ENCODE assay signal across 1 cellular context in the genomic region with DNA sequence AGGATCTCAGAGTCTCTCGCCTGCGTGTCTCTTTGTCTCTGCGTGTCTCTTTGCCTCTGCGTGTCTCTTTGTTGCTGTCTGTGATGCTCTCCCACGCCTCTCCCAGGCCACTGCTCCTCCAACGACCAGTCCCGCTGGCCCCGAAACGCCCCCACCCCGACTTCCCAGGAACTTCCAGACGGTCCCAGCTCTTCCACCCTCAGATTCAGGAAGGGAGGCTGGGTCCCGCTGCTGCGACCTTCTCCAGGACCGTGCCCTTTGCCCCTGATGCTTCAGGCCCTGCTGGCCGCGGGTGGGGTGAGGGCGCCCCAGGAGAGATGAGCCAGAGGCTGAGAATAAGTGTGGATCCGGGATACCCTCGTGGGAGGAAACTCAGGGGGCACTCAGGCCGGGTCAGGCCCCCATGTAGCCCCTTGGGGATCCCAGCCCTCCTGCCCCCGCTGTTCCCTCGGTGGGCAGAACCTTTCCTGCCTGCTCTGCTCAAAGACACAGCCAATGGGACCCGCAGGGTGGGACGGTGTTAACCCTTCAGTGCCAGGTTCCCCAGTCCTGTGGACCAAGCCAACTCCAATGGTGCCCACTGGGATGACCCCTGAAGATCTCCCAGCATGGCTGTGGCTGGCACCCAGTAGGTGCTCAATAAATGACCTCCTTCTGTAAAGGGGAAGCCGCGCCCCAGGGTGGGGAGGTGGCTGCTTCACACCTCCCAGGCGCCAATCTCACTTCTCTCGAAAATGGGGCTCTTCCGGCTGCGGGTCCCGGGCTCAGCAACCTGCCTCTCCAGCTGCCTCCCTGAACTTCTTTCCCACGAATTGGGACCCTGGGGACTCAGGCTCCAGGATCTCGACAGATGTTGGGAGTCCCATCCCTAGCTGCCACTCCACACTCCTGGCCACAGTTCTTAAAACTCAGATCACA.
TF ChIP-seq lines count a peak whose summit lies in the region.

No MANE protein-coding gene starts in this region.

TF ChIP-seq in HCT116, 20 proteins besides CTCF, POLR2A, EP300 and RAD21:
- TF ChIP-seq FOSL1 (IDR thresholded peaks at IDR 0.05; ENCODE audit: low read depth) (no peak), SRF (IDR thresholded peaks at IDR 0.05; ENCODE audit: low read depth) (no peak), TCF7L2 (IDR thresholded peaks at IDR 0.05; ENCODE audit: borderline replicate concordance, extremely low read depth, insufficient read depth, insufficient read length) (no peak), YY1 (IDR thresholded peaks at IDR 0.05; ENCODE audit: extremely low read depth, insufficient replicate concordance, low read depth, low read length) (no peak), EGR1 (IDR thresholded peaks at IDR 0.05; ENCODE audit: low read depth) (no peak), ZFX (IDR thresholded peaks at IDR 0.05) (no peak), EZH2phosphoT487 (IDR thresholded peaks at IDR 0.05; ENCODE audit: borderline replicate concordance) (no peak), ZNF274 (IDR thresholded peaks at IDR 0.05; ENCODE audit: low read depth, low read length) (no peak), POLR2AphosphoS5 (IDR thresholded peaks at IDR 0.05; ENCODE audit: low read depth, low read length) (no peak), CEBPB (IDR thresholded peaks at IDR 0.05; ENCODE audit: low read depth) (no peak)
- TF ChIP-seq, protein P1, sequence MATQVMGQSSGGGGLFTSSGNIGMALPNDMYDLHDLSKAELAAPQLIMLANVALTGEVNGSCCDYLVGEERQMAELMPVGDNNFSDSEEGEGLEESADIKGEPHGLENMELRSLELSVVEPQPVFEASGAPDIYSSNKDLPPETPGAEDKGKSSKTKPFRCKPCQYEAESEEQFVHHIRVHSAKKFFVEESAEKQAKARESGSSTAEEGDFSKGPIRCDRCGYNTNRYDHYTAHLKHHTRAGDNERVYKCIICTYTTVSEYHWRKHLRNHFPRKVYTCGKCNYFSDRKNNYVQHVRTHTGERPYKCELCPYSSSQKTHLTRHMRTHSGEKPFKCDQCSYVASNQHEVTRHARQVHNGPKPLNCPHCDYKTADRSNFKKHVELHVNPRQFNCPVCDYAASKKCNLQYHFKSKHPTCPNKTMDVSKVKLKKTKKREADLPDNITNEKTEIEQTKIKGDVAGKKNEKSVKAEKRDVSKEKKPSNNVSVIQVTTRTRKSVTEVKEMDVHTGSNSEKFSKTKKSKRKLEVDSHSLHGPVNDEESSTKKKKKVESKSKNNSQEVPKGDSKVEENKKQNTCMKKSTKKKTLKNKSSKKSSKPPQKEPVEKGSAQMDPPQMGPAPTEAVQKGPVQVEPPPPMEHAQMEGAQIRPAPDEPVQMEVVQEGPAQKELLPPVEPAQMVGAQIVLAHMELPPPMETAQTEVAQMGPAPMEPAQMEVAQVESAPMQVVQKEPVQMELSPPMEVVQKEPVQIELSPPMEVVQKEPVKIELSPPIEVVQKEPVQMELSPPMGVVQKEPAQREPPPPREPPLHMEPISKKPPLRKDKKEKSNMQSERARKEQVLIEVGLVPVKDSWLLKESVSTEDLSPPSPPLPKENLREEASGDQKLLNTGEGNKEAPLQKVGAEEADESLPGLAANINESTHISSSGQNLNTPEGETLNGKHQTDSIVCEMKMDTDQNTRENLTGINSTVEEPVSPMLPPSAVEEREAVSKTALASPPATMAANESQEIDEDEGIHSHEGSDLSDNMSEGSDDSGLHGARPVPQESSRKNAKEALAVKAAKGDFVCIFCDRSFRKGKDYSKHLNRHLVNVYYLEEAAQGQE (IDR thresholded peaks at IDR 0.05; ENCODE audit: low read depth): no peak
- TF ChIP-seq, protein P2, sequence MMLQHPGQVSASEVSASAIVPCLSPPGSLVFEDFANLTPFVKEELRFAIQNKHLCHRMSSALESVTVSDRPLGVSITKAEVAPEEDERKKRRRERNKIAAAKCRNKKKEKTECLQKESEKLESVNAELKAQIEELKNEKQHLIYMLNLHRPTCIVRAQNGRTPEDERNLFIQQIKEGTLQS (IDR thresholded peaks at IDR 0.05): no peak
